2 cellular contexts compared by ENCODE assay signal in genomic region chr19:35318679-35319448, GRCh38.
TF ChIP-seq lines count a peak whose summit lies in the region.

No MANE protein-coding gene starts in this region.

TF ChIP-seq in GM12878, 131 proteins besides CTCF, POLR2A, EP300 and RAD21:
- peak; percentile 92 to 93 for TF ChIP-seq BHLHE40 (IDR thresholded peaks at IDR 0.05; ENCODE audit: borderline replicate concordance in 1 of 2, low read depth in 2 of 2, low read length in 1 of 2)
- TF ChIP-seq EZH2 (IDR thresholded peaks at IDR 0.05; ENCODE audit: borderline replicate concordance, control insufficient read depth, low read depth, low read length), result no peak
- 0 out of 2 replicates have a peak, but pooled peaks have one; percentile 44 for TF ChIP-seq LARP7 (IDR thresholded peaks at IDR 0.05)
- TF ChIP-seq SRF (IDR thresholded peaks at IDR 0.05; ENCODE audit: low read depth in 2 of 2, low read length in 2 of 2), result 0 out of 4 replicates have a peak, but pooled peaks of 1 of the 2 experiments have one; percentile 9
- TF ChIP-seq KDM1A (IDR thresholded peaks at IDR 0.05; ENCODE audit: borderline replicate concordance), result no peak
- 0 out of 2 replicates have a peak, but pooled peaks have one; percentile 29 for TF ChIP-seq RAD51 (IDR thresholded peaks at IDR 0.05)
- TF ChIP-seq USF1 (IDR thresholded peaks at IDR 0.05; ENCODE audit: borderline replicate concordance, extremely low read length, insufficient read depth, low read depth, low read length), result peak; percentile 54
- TF ChIP-seq CEBPB (IDR thresholded peaks at IDR 0.05; ENCODE audit: borderline replicate concordance in 1 of 2, low read depth in 2 of 2, low read length in 2 of 2), result no peak
- TF ChIP-seq ZNF687 (IDR thresholded peaks at IDR 0.05), result peak; percentile 76
- TF ChIP-seq NR2F1 (conservative IDR thresholded peaks at IDR 0.05), result peak; percentile 85

TF ChIP-seq in liver, 16 proteins besides CTCF, POLR2A, EP300 and RAD21:
- TF ChIP-seq EGR1 (IDR thresholded peaks at IDR 0.05; ENCODE audit: low read depth in 2 of 2) (no peak), NR2F2 (IDR thresholded peaks at IDR 0.05) (peak; percentile 91), HNF4G (IDR thresholded peaks at IDR 0.05) (no peak), GABPA (IDR thresholded peaks at IDR 0.05 in 1 of 2, conservative IDR thresholded peaks at IDR 0.05 in 1 of 2) (no peak), JUND (IDR thresholded peaks at IDR 0.05) (peak in 1 of 2 donors; percentile 29), ZBTB33 (IDR thresholded peaks at IDR 0.05) (no peak), REST (IDR thresholded peaks at IDR 0.05) (no peak)
